In genomic region chr2:112031473-112031872, GRCh38 we compare ENCODE assay signal across 7 cellular contexts. TPM values are rescaled to one million over a fixed set of nuclear protein-coding genes. Genes with fewer than 3 reads are reported as not detected.
A peak's percentile ranks its signal among the peaks of the same experiment; 100 is the strongest.
DNase-seq lines count a peak whose midpoint lies in the region; ATAC-seq, FAIRE-seq and TF ChIP-seq lines count a peak whose summit lies in the region.

No MANE protein-coding gene starts in this region.

- H3K9ac ChIP-seq in NT2/D1 (ENCODE audit: insufficient read length, low read depth), result no peak overlapping the region
- no peak overlapping the region for H3K9ac ChIP-seq in colonic mucosa (ENCODE audit: low read depth in 2 of 2, low read length in 2 of 2)

- TF ChIP-seq POLR2A in suprapubic skin (IDR thresholded peaks at IDR 0.05), result no peak

- peaks cover 0 to 12% (median 0%) of the 10 kb centered on the region in 11 donors for H3K9me3 Mint-ChIP-seq in naive thymus-derived CD4-positive, alpha-beta T cell

- POLR2A ChIA-PET in naive thymus-derived CD4-positive, alpha-beta T cell (lab: Charles Lee), result no interaction called here

- H3K27me3 ChIP-seq in NT2/D1 (ENCODE audit: insufficient read depth, insufficient read length) (no peaks in the 10 kb centered on the region), colonic mucosa (no peaks in the 10 kb centered on the region), left lung (no peaks in the 10 kb centered on the region), suprapubic skin (no peaks in the 10 kb centered on the region)
- no peaks in the 10 kb centered on the region for H3K27me3 ChIP-seq in naive thymus-derived CD4-positive, alpha-beta T cell (ENCODE audit: control insufficient read depth in 2 of 2, insufficient read depth in 2 of 2, low read length in 2 of 2)

- CTCF ChIA-PET in naive thymus-derived CD4-positive, alpha-beta T cell (lab: Charles Lee), result interaction anchor here (0.7 kb wide), 1 partner anchor 93 kb away, joined by 3 read pairs; no protein-coding TSS in a partner anchor

- peak; percentile 42 for ATAC-seq in left lung
- no peak for ATAC-seq in naive thymus-derived CD4-positive, alpha-beta T cell

- H3K9me3 ChIP-seq in NT2/D1 (ENCODE audit: insufficient read depth, low read length) (no peaks in the 10 kb centered on the region), colonic mucosa (no peaks in the 10 kb centered on the region), left lung (no peaks in the 10 kb centered on the region), suprapubic skin (no peaks in the 10 kb centered on the region)
- no peaks in the 10 kb centered on the region for H3K9me3 ChIP-seq in naive thymus-derived CD4-positive, alpha-beta T cell (ENCODE audit: control insufficient read depth in 2 of 3, low read length in 3 of 3)

- H3K4me3 ChIP-seq in NT2/D1 (ENCODE audit: insufficient read length, low read depth) (no peak overlapping the region), colonic mucosa (no peak overlapping the region), left lung (peak overlapping the region in 1 of 2 donors; percentile 2), suprapubic skin (no peak overlapping the region)
- H3K4me3 ChIP-seq in naive thymus-derived CD4-positive, alpha-beta T cell (ENCODE audit: low read length), result no peak overlapping the region

- H3K27ac Mint-ChIP-seq in naive thymus-derived CD4-positive, alpha-beta T cell, result no peak overlapping the region

- TF ChIP-seq EP300 in suprapubic skin (IDR thresholded peaks at IDR 0.05), result no peak

- intact Hi-C loops in colonic mucosa (cut with DNase I) (no loop called here), left lung (cut with DNase I) (no loop called here)
- intact Hi-C loops in naive thymus-derived CD4-positive, alpha-beta T cell (cut with micrococcal nuclease), result no loop called here

- H3K4me1 ChIP-seq in NT2/D1 (ENCODE audit: insufficient read depth, insufficient read length) (peaks cover 4% of the 10 kb centered on the region), colonic mucosa (no peaks in the 10 kb centered on the region), left lung (peaks cover 19 to 45% of the 10 kb centered on the region in 2 donors), suprapubic skin (peaks cover 30% of the 10 kb centered on the region)
- H3K4me1 ChIP-seq in naive thymus-derived CD4-positive, alpha-beta T cell (ENCODE audit: control insufficient read depth in 2 of 2, insufficient read depth in 2 of 2, low read length in 2 of 2), result no peaks in the 10 kb centered on the region

- TF ChIP-seq CTCF in colonic mucosa (IDR thresholded peaks at IDR 0.05), result no peak
- no peak for TF ChIP-seq CTCF in left lung (IDR thresholded peaks at IDR 0.05)
- no peak for TF ChIP-seq CTCF in suprapubic skin (IDR thresholded peaks at IDR 0.05)

- no peak for FAIRE-seq in frontal cortex (lab: Jason Lieb, UNC)

- no peaks in the 10 kb centered on the region for H3K36me3 Mint-ChIP-seq in naive thymus-derived CD4-positive, alpha-beta T cell

- peak; percentile 54 for DNase-seq in NT2/D1 (ENCODE audit: low read depth, low spot score)
- no peak for DNase-seq in colonic mucosa
- DNase-seq in left lung, result no peak
- no peak for DNase-seq in suprapubic skin (ENCODE audit: low spot score in 2 of 2)
- no peak for DNase-seq in frontal cortex (ENCODE audit: low spot score in 2 of 2)
- no peak for DNase-seq in activated effector memory CD4-positive, alpha-beta T cell treated with anti-CD3 and anti-CD28 coated beads, Interleukin-2, amount 50 U/mL, for 16 hours
- no peak for DNase-seq in naive thymus-derived CD4-positive, alpha-beta T cell

- no peak overlapping the region for H3K4me3 Mint-ChIP-seq in naive thymus-derived CD4-positive, alpha-beta T cell

- H3K36me3 ChIP-seq in NT2/D1 (ENCODE audit: insufficient read depth, insufficient read length, low read length) (no peaks in the 10 kb centered on the region), colonic mucosa (no peaks in the 10 kb centered on the region), left lung (peaks cover 0 to 12% of the 10 kb centered on the region in 2 donors), suprapubic skin (no peaks in the 10 kb centered on the region)
- no peaks in the 10 kb centered on the region for H3K36me3 ChIP-seq in naive thymus-derived CD4-positive, alpha-beta T cell (ENCODE audit: control insufficient read depth in 2 of 3, insufficient read depth in 3 of 3, low read length in 3 of 3)

- H3K4me1 Mint-ChIP-seq in naive thymus-derived CD4-positive, alpha-beta T cell, result peaks cover 0 to 10% (median 5%) of the 10 kb centered on the region in 7 donors

- peak overlapping the region; percentile 32 for H3K27ac ChIP-seq in colonic mucosa
- peak overlapping the region; percentile 83 to 88 for H3K27ac ChIP-seq in left lung
- H3K27ac ChIP-seq in suprapubic skin, result peak overlapping the region; percentile 71
- no peak overlapping the region for H3K27ac ChIP-seq in naive thymus-derived CD4-positive, alpha-beta T cell (ENCODE audit: low read depth, low read length)

- 25% methylated on average over 5 of the region's 5 CpGs for WGBS in suprapubic skin

- H3K27me3 Mint-ChIP-seq in naive thymus-derived CD4-positive, alpha-beta T cell, result peaks cover 0 to 13% (median 7%) of the 10 kb centered on the region in 5 donors

RNA-seq across cellular contexts. Expression of gene TMEM87B, which starts 23.6 kb away (rescaled TPM):
- total RNA-seq in colonic mucosa (10 to 100 TPM; 56.7 to 71.2 TPM), left lung (10 to 100 TPM; 32.2 to 36.8 TPM), suprapubic skin (10 to 100 TPM; 20.8 to 31.4 (median 26.5) TPM), frontal cortex (12.6 TPM)
- total RNA-seq in naive thymus-derived CD4-positive, alpha-beta T cell, result 10 to 100 TPM; 14.0 to 26.9 (median 17.4) TPM
- 10 to 100 TPM in 1 of 2 donors, 1 to 10 TPM in 1; 7.3 to 11.1 TPM for polyA plus RNA-seq in naive thymus-derived CD4-positive, alpha-beta T cell
